ENCODE assay signal across 2 cellular contexts in genomic region chr10:77180104-77180503, GRCh38.
TF ChIP-seq lines count a peak whose summit lies in the region.

No MANE protein-coding gene starts in this region.

TF ChIP-seq in SK-N-SH, 30 proteins besides CTCF, POLR2A, EP300 and RAD21 (continued from another document):
- TF ChIP-seq, protein P1, sequence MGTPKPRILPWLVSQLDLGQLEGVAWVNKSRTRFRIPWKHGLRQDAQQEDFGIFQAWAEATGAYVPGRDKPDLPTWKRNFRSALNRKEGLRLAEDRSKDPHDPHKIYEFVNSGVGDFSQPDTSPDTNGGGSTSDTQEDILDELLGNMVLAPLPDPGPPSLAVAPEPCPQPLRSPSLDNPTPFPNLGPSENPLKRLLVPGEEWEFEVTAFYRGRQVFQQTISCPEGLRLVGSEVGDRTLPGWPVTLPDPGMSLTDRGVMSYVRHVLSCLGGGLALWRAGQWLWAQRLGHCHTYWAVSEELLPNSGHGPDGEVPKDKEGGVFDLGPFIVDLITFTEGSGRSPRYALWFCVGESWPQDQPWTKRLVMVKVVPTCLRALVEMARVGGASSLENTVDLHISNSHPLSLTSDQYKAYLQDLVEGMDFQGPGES (IDR thresholded peaks at IDR 0.05; ENCODE audit: low read depth, low read length), result no peak
- no peak for TF ChIP-seq EZH2phosphoT487 (IDR thresholded peaks at IDR 0.05; ENCODE audit: borderline replicate concordance, low read depth)
- TF ChIP-seq NRF1 (IDR thresholded peaks at IDR 0.05; ENCODE audit: low read depth, low read length), result no peak
- no peak for TF ChIP-seq GABPA (IDR thresholded peaks at IDR 0.05; ENCODE audit: low read depth)
- no peak for TF ChIP-seq MXI1 (IDR thresholded peaks at IDR 0.05; ENCODE audit: low read depth, low read length)
- TF ChIP-seq PBX3 (IDR thresholded peaks at IDR 0.05), result no peak
- no peak for TF ChIP-seq REST (IDR thresholded peaks at IDR 0.05; ENCODE audit: low read depth, low read length)
- TF ChIP-seq MEF2A (IDR thresholded peaks at IDR 0.05; ENCODE audit: borderline replicate concordance, low read depth), result no peak
- TF ChIP-seq, protein P2, sequence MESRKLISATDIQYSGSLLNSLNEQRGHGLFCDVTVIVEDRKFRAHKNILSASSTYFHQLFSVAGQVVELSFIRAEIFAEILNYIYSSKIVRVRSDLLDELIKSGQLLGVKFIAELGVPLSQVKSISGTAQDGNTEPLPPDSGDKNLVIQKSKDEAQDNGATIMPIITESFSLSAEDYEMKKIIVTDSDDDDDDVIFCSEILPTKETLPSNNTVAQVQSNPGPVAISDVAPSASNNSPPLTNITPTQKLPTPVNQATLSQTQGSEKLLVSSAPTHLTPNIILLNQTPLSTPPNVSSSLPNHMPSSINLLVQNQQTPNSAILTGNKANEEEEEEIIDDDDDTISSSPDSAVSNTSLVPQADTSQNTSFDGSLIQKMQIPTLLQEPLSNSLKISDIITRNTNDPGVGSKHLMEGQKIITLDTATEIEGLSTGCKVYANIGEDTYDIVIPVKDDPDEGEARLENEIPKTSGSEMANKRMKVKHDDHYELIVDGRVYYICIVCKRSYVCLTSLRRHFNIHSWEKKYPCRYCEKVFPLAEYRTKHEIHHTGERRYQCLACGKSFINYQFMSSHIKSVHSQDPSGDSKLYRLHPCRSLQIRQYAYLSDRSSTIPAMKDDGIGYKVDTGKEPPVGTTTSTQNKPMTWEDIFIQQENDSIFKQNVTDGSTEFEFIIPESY (IDR thresholded peaks at IDR 0.05; ENCODE audit: borderline replicate concordance, low read depth), result no peak
- TF ChIP-seq SMC3 (IDR thresholded peaks at IDR 0.05; ENCODE audit: low read depth, low read length), result no peak

TF ChIP-seq in SK-N-SH treated with all-trans-retinoic acid at 6 μM for 48 hours, 23 proteins besides CTCF, POLR2A, EP300 and RAD21 (continued from another document):
- TF ChIP-seq ZFP30 (CRISPR knock-in tag; IDR thresholded peaks at IDR 0.05) (no peak), ZC3H10 (CRISPR knock-in tag; IDR thresholded peaks at IDR 0.05) (no peak), GLIS3 (CRISPR knock-in tag; IDR thresholded peaks at IDR 0.05) (no peak), BACH2 (CRISPR knock-in tag; IDR thresholded peaks at IDR 0.05; ENCODE audit: borderline replicate concordance) (no peak), CSDC2 (CRISPR knock-in tag; IDR thresholded peaks at IDR 0.05) (no peak), RARB (CRISPR knock-in tag; IDR thresholded peaks at IDR 0.05) (no peak), ISL1 (CRISPR knock-in tag; IDR thresholded peaks at IDR 0.05) (no peak), ZFP3 (CRISPR knock-in tag; IDR thresholded peaks at IDR 0.05) (no peak), ZNF565 (CRISPR knock-in tag; conservative IDR thresholded peaks at IDR 0.05; ENCODE audit: low read depth) (no peak), PPARA (CRISPR knock-in tag; IDR thresholded peaks at IDR 0.05; ENCODE audit: borderline replicate concordance) (no peak), ZNF8 (CRISPR knock-in tag; IDR thresholded peaks at IDR 0.05) (no peak), OSR1 (CRISPR knock-in tag; IDR thresholded peaks at IDR 0.05) (no peak), TCF4 (CRISPR knock-in tag; IDR thresholded peaks at IDR 0.05; ENCODE audit: borderline replicate concordance) (no peak), SNAI2 (CRISPR knock-in tag; IDR thresholded peaks at IDR 0.05) (no peak), ZNF70 (CRISPR knock-in tag; IDR thresholded peaks at IDR 0.05) (no peak)
- TF ChIP-seq, protein P3, sequence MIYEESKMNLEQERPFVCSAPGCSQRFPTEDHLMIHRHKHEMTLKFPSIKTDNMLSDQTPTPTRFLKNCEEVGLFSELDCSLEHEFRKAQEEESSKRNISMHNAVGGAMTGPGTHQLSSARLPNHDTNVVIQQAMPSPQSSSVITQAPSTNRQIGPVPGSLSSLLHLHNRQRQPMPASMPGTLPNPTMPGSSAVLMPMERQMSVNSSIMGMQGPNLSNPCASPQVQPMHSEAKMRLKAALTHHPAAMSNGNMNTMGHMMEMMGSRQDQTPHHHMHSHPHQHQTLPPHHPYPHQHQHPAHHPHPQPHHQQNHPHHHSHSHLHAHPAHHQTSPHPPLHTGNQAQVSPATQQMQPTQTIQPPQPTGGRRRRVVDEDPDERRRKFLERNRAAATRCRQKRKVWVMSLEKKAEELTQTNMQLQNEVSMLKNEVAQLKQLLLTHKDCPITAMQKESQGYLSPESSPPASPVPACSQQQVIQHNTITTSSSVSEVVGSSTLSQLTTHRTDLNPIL (CRISPR knock-in tag; IDR thresholded peaks at IDR 0.05; ENCODE audit: low read depth), result no peak
- TF ChIP-seq, protein P4, sequence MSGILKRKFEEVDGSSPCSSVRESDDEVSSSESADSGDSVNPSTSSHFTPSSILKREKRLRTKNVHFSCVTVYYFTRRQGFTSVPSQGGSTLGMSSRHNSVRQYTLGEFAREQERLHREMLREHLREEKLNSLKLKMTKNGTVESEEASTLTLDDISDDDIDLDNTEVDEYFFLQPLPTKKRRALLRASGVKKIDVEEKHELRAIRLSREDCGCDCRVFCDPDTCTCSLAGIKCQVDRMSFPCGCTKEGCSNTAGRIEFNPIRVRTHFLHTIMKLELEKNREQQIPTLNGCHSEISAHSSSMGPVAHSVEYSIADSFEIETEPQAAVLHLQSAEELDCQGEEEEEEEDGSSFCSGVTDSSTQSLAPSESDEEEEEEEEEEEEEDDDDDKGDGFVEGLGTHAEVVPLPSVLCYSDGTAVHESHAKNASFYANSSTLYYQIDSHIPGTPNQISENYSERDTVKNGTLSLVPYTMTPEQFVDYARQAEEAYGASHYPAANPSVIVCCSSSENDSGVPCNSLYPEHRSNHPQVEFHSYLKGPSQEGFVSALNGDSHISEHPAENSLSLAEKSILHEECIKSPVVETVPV (CRISPR knock-in tag; IDR thresholded peaks at IDR 0.05), result no peak
